In the genomic region with DNA sequence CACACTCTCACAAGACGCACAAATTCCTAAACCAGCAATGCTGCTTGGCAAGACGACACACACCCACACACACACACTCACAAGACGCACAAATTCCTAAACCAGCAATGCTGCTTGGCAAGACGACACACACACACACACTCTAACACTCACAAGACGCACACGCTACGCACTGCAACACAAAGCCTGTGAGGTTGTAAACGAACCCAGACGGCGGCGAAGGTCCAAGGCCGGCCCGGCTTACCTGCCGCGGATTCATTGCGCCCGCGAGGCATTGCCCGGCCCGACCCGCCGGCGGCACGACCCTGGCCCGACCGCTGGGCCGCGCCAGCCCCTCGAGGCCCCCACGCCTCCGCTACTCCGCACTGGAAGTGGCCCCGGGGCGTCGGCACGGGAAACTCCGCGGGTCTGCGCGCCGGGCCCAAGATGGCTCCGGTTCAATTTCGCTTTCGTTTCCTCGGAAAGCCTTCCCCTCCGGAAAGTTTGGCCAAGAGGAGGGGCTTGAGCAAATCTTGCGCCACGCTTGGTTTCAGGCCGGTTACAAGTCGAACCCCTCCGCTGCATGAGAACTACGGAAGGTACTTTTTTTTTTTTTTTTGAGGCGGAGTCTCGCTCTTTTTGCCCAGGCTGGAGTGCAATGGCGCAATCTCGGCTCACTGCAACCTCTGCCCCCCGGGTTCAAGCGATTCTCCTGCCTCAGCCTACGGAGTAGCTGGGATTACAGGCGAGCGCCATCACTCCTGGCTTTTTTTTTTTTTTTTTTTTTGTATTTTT, we compare ENCODE assay signal across 8 cellular contexts. TPM values are rescaled to one million over a fixed set of nuclear protein-coding genes. Genes with fewer than 3 reads are reported as not detected.
DNase-seq lines count a peak whose midpoint lies in the region; ATAC-seq and TF ChIP-seq lines count a peak whose summit lies in the region.

A gene with protein sequence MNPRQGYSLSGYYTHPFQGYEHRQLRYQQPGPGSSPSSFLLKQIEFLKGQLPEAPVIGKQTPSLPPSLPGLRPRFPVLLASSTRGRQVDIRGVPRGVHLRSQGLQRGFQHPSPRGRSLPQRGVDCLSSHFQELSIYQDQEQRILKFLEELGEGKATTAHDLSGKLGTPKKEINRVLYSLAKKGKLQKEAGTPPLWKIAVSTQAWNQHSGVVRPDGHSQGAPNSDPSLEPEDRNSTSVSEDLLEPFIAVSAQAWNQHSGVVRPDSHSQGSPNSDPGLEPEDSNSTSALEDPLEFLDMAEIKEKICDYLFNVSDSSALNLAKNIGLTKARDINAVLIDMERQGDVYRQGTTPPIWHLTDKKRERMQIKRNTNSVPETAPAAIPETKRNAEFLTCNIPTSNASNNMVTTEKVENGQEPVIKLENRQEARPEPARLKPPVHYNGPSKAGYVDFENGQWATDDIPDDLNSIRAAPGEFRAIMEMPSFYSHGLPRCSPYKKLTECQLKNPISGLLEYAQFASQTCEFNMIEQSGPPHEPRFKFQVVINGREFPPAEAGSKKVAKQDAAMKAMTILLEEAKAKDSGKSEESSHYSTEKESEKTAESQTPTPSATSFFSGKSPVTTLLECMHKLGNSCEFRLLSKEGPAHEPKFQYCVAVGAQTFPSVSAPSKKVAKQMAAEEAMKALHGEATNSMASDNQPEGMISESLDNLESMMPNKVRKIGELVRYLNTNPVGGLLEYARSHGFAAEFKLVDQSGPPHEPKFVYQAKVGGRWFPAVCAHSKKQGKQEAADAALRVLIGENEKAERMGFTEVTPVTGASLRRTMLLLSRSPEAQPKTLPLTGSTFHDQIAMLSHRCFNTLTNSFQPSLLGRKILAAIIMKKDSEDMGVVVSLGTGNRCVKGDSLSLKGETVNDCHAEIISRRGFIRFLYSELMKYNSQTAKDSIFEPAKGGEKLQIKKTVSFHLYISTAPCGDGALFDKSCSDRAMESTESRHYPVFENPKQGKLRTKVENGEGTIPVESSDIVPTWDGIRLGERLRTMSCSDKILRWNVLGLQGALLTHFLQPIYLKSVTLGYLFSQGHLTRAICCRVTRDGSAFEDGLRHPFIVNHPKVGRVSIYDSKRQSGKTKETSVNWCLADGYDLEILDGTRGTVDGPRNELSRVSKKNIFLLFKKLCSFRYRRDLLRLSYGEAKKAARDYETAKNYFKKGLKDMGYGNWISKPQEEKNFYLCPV (minus strand): TSS at position 439 of the 774 bp plus-strand sequence. CDS start 180 bp downstream, at position 259.

- no peak for TF ChIP-seq CTCF in coronary artery (IDR thresholded peaks at IDR 0.05)
- TF ChIP-seq CTCF in left lung (IDR thresholded peaks at IDR 0.05), result no peak

- H3K36me3 ChIP-seq in left lung, result no peaks in the 10 kb centered on the region

- peak within 1 kb of the TSS; percentile 99 for H3K27ac ChIP-seq in coronary artery
- H3K27ac ChIP-seq in left lung, result peak within 1 kb of the TSS; percentile 97 to 99

- no peaks in the 10 kb centered on the region for H3K9me3 ChIP-seq in left lung

- H3K4me1 ChIP-seq in left lung, result peaks cover 17 to 60% of the 10 kb centered on the region in 2 donors

- DNase-seq in AG08396 (ENCODE audit: low spot score) (peak; percentile 90), NCI-H460 (ENCODE audit: extremely low read depth, low read depth) (peak; percentile 94), coronary artery (ENCODE audit: low spot score) (peak; percentile 95), left lung (peak; percentile 93 to 96)
- peak; percentile 98 for DNase-seq in activated CD4-positive, alpha-beta T cell treated with anti-CD3 and anti-CD28 coated beads, Interleukin-2, amount 10 ng/mL, durations not matched to agents 24 days and 14 days
- DNase-seq in stimulated activated CD4-positive, alpha-beta T cell treated with anti-CD3 and anti-CD28 coated beads, Interleukin-2, amount 100 ng/mL, for 4 hours (ENCODE audit: low read depth), result peak; percentile 93

- no peaks in the 10 kb centered on the region for H3K27me3 ChIP-seq in left lung

- H3K27me3 Mint-ChIP-seq in activated CD4-positive, alpha-beta T cell treated with anti-CD3 and anti-CD28 coated beads, Interleukin-2, amount 10 ng/mL, durations not matched to agents 24 days and 14 days, result no peaks in the 10 kb centered on the region

- H3K27ac Mint-ChIP-seq in activated CD4-positive, alpha-beta T cell treated with anti-CD3 and anti-CD28 coated beads, Interleukin-2, amount 10 ng/mL, durations not matched to agents 24 days and 14 days, result peak within 1 kb of the TSS; percentile 99

- peak within 1 kb of the TSS; percentile 97 for H3K4me3 ChIP-seq in coronary artery
- peak within 1 kb of the TSS; percentile 81 to 87 for H3K4me3 ChIP-seq in left lung

- no peaks in the 10 kb centered on the region for H3K9me3 Mint-ChIP-seq in activated CD4-positive, alpha-beta T cell treated with anti-CD3 and anti-CD28 coated beads, Interleukin-2, amount 10 ng/mL, durations not matched to agents 24 days and 14 days

- intact Hi-C loops in activated CD4-positive, alpha-beta T cell treated with anti-CD3 and anti-CD28 coated beads, Interleukin-2, amount 10 ng/mL, durations not matched to agents 24 days and 14 days (cut with micrococcal nuclease), result loop anchor here (1.0 to 10.0 kb wide), 3 partner anchors 49 to 383 kb away; a partner anchor contains a TSS
- intact Hi-C loops in left lung (cut with DNase I), result no loop called here

- H3K4me1 Mint-ChIP-seq in activated CD4-positive, alpha-beta T cell treated with anti-CD3 and anti-CD28 coated beads, Interleukin-2, amount 10 ng/mL, durations not matched to agents 24 days and 14 days, result peaks cover 71% of the 10 kb centered on the region

- H3K4me3 Mint-ChIP-seq in activated CD4-positive, alpha-beta T cell treated with anti-CD3 and anti-CD28 coated beads, Interleukin-2, amount 10 ng/mL, durations not matched to agents 24 days and 14 days, result peak within 1 kb of the TSS; percentile 92

- H3K36me3 Mint-ChIP-seq in activated CD4-positive, alpha-beta T cell treated with anti-CD3 and anti-CD28 coated beads, Interleukin-2, amount 10 ng/mL, durations not matched to agents 24 days and 14 days (ENCODE audit: low read depth), result peaks cover 45% of the 10 kb centered on the region

- ATAC-seq in GM18909 (IDR thresholded peaks at IDR 0.05; ENCODE audit: poor library complexity, unreplicated experiment) (peak; percentile 81), HG03280 (IDR thresholded peaks at IDR 0.05; ENCODE audit: unreplicated experiment) (peak; percentile 80), left lung (peak; percentile 94)

RNA-seq across cellular contexts. Expression of the gene that starts here (rescaled TPM):
- total RNA-seq in NCI-H460 (2014; rRNA removed; shearing (Covaris generic)), result 117 and 129 TPM in 2 replicates
- 111 and 139 TPM in 2 replicates for polyA plus RNA-seq in NCI-H460 (2014; cell fraction: nucleus; rRNA removed)
- total RNA-seq in activated CD4-positive, alpha-beta T cell treated with anti-CD3 and anti-CD28 coated beads, Interleukin-2, amount 10 ng/mL, durations not matched to agents 24 days and 14 days, result 293 and 306 TPM in 2 replicates
- total RNA-seq in left lung, result 100 to 1,000 TPM; 168 to 197 TPM

Comparison
In these comparisons a context has a peak if more than half of its experiments do, and no peak if none do; other contexts are left out.
1. Peak in every context shown above with its lines: DNase-seq, ATAC-seq, H3K4me3 ChIP-seq and H3K27ac ChIP-seq.